29 cellular contexts compared by ENCODE assay signal in genomic region chr11:126891556-126892217, GRCh38.
A peak's percentile ranks its signal among the peaks of the same experiment; 100 is the strongest.
DNase-seq lines count a peak whose midpoint lies in the region; ATAC-seq, FAIRE-seq and TF ChIP-seq lines count a peak whose summit lies in the region.
"Had no signal": no experiment of that assay in that cellular context is flagged by ENCODE, and none has a peak within 500 bp of the region (broad histone marks: within the 10 kb centered on the region; RNA-seq: fewer than 3 reads in every experiment).

No MANE protein-coding gene starts in this region.

- H2BK15ac ChIP-seq in H9 (ENCODE audit: low read depth, low read length): no peak overlapping the region

- H2BK120ac ChIP-seq in H9 (ENCODE audit: low read depth, low read length, poor library complexity, severe bottlenecking): no peak overlapping the region

- H3K27me3 ChIP-seq in H9 (ENCODE audit: insufficient read depth, low read length) (no peaks in the 10 kb centered on the region), heart right ventricle (peaks cover 0 to 7% (median 0%) of the 10 kb centered on the region in 7 donors), skeletal muscle satellite cell (ENCODE audit: control insufficient read depth, insufficient read depth, low read length) (no peaks in the 10 kb centered on the region)
- H3K27me3 ChIP-seq: cardiac muscle cell had no signal

- H3K56ac ChIP-seq in H9 (ENCODE audit: insufficient read length, low read depth, low read length): no peak overlapping the region

- no peak overlapping the region for H3K18ac ChIP-seq in H9 (ENCODE audit: insufficient read length, low read depth, low read length)

- peak overlapping the region; percentile 61; the same call in 1 of the 2 replicates for H3K14ac ChIP-seq in H9 (ENCODE audit: insufficient read depth, low read length)

- no CpG with 5 or more reads among the region's 4 CpGs for WGBS in H9 (ENCODE audit: extremely low coverage, insufficient read length, low lambda C conversion rate)
- WGBS in heart right ventricle, 2 donors: 18 to 23% methylated on average over 4 of the region's 4 CpGs

- H3K27me3 Mint-ChIP-seq in H9 (ENCODE audit: low read depth): peaks cover 1% of the 10 kb centered on the region

- H3K9ac ChIP-seq in H9 (ENCODE audit: extremely low read depth, insufficient read length, low read length) (no peak overlapping the region), skeletal muscle satellite cell (ENCODE audit: low read depth, low read length) (no peak overlapping the region)

- H3K36me3 Mint-ChIP-seq in H9 (ENCODE audit: insufficient read depth in 1 of 3, low read depth in 3 of 3): peaks cover 0 to 6% (median 0%) of the 10 kb centered on the region in 3 experiments; a peak in 2 of 7 replicates
- H3K36me3 Mint-ChIP-seq: activated naive CD8-positive, alpha-beta T cell; IgD-negative memory B cell; stimulated activated effector memory CD8-positive, alpha-beta T cell treated with anti-CD3 and anti-CD28 coated beads, Interleukin-12 subunit alpha, Interleukin-12 subunit beta, amount 100 ng/mL, for 72 hours had no signal

- no peak for TF ChIP-seq CTCF in H9 (conservative IDR thresholded peaks at IDR 0.05)
- TF ChIP-seq CTCF in heart right ventricle (IDR thresholded peaks at IDR 0.05): no peak

- H3K9me3 ChIP-seq in H9 (ENCODE audit: control insufficient read depth, low read depth, low read length) (no peaks in the 10 kb centered on the region), heart right ventricle (peaks cover 0 to 14% (median 0%) of the 10 kb centered on the region in 11 donors), skeletal muscle satellite cell (replicated peaks; ENCODE audit: low read length) (peaks cover 14% of the 10 kb centered on the region)
- H3K9me3 ChIP-seq: prostate gland had no signal

- peak in 4 of 8 donors; percentile 26 to 59 (median 50) for ATAC-seq in heart right ventricle
- ATAC-seq: activated CD8-positive, alpha-beta T cell treated with anti-CD3 and anti-CD28 coated beads, Interleukin-2, amount 10 ng/mL, durations not matched to agents 7 days and 5 days; activated T-cell treated with anti-CD3 and anti-CD28 coated beads, Interleukin-2, amount 50 U/mL, for 4 hours; stimulated activated effector memory CD8-positive, alpha-beta T cell treated with anti-CD3 and anti-CD28 coated beads, Interleukin-12 subunit alpha, Interleukin-12 subunit beta, amount 100 ng/mL, for 72 hours had no signal

- POLR2A ChIA-PET in HEK293T (lab: Yijun Ruan, JAX): no interaction called here

- no peaks in the 10 kb centered on the region for H4K20me1 ChIP-seq in H9 (ENCODE audit: control insufficient read depth, insufficient read depth, insufficient read length)

- peaks cover 29 to 39% of the 10 kb centered on the region in 2 experiments for H3K4me1 Mint-ChIP-seq in H9
- H3K4me1 Mint-ChIP-seq: IgD-negative memory B cell; stimulated activated effector memory CD8-positive, alpha-beta T cell treated with anti-CD3 and anti-CD28 coated beads, Interleukin-12 subunit alpha, Interleukin-12 subunit beta, amount 100 ng/mL, for 72 hours had no signal

- no peak overlapping the region for H2AK5ac ChIP-seq in H9 (ENCODE audit: insufficient read length, low read length)

- no peak overlapping the region for H4K5ac ChIP-seq in H9 (ENCODE audit: insufficient read length, low read depth, low read length)

- CTCF ChIA-PET in HEK293T (lab: Yijun Ruan, JAX): no interaction called here

- no peak for FAIRE-seq in GM12892 (lab: Jason Lieb, UNC)
- FAIRE-seq: islet of Langerhans had no signal

- H3K79me2 ChIP-seq in H9 (ENCODE audit: insufficient read depth, low read length): no peaks in the 10 kb centered on the region
- H3K79me2 ChIP-seq: hepatocyte had no signal

- H4K8ac ChIP-seq in H9 (replicated peaks; ENCODE audit: insufficient read length, low read depth, low read length): no peak overlapping the region

- 0 out of 7 replicates have a peak overlapping the region, but pooled peaks of 1 of the 3 experiments have one; percentile 15 for H3K27ac Mint-ChIP-seq in H9
- H3K27ac Mint-ChIP-seq: activated CD8-positive, alpha-beta T cell treated with anti-CD3 and anti-CD28 coated beads, Interleukin-2, amount 10 ng/mL, durations not matched to agents 7 days and 5 days; activated naive CD8-positive, alpha-beta T cell; IgD-negative memory B cell; nephron progenitor cell; stimulated activated effector memory CD8-positive, alpha-beta T cell treated with anti-CD3 and anti-CD28 coated beads, Interleukin-12 subunit alpha, Interleukin-12 subunit beta, amount 100 ng/mL, for 72 hours; T-helper 1 cell treated with Interleukin-12 subunit alpha and Interleukin-12 subunit beta and Interleukin-4 antibody, amounts not matched to agents 30 μg/mL and 1 μg/mL, for 36 hours had no signal

- H3K27ac ChIP-seq in H9 (ENCODE audit: insufficient read length, low read depth, low read length) (no peak overlapping the region), angular gyrus (ENCODE audit: low read depth, low read length) (peak overlapping the region; percentile 27), heart right ventricle (no peak overlapping the region)
- H3K27ac ChIP-seq: C4-2B, cardiac muscle cell, esophagus muscularis mucosa, hepatocyte, prostate gland, WERI-Rb-1 had no signal

- TF ChIP-seq POLR2A in GM12892 (IDR thresholded peaks at IDR 0.05; ENCODE audit: low read depth, low read length): no peak

- H3K4me1 ChIP-seq in H9 (ENCODE audit: insufficient read depth, low read length) (no peaks in the 10 kb centered on the region; the same call in 1 of the 2 replicates), heart right ventricle (peaks cover 0 to 13% (median 5%) of the 10 kb centered on the region in 9 donors), skeletal muscle satellite cell (ENCODE audit: control insufficient read depth, insufficient read depth, low read length) (peaks cover 11% of the 10 kb centered on the region)
- H3K4me1 ChIP-seq: prostate gland had no signal

- no peak overlapping the region for H2BK20ac ChIP-seq in H9 (ENCODE audit: low read depth, low read length, poor library complexity, severe bottlenecking)

- H3K4me3 ChIP-seq in heart right ventricle (no peak overlapping the region), skeletal muscle satellite cell (ENCODE audit: low read length) (no peak overlapping the region)
- H3K4me3 ChIP-seq: cardiac muscle cell, esophagus muscularis mucosa, hepatocyte, prostate gland had no signal

- no peak overlapping the region for H2BK5ac ChIP-seq in H9 (ENCODE audit: insufficient read length, low read length)

- no peak overlapping the region for H3T11ph ChIP-seq in H9 (ENCODE audit: low read length)

- intact Hi-C loops in heart right ventricle (cut with DNase I): no loop called here

- no peak overlapping the region for H3K4me2 ChIP-seq in H9 (ENCODE audit: insufficient read depth, insufficient read length, low read length)
- H3K4me2 ChIP-seq in skeletal muscle satellite cell (ENCODE audit: low read length): peak overlapping the region; percentile 12
- H3K4me2 ChIP-seq: hepatocyte had no signal

- H3K4me3 Mint-ChIP-seq in H9: no peak overlapping the region
- H3K4me3 Mint-ChIP-seq: activated CD8-positive, alpha-beta T cell treated with anti-CD3 and anti-CD28 coated beads, Interleukin-2, amount 10 ng/mL, durations not matched to agents 7 days and 5 days; activated naive CD8-positive, alpha-beta T cell; activated T-cell treated with anti-CD3 and anti-CD28 coated beads, Interleukin-2, amount 50 U/mL, for 4 hours; IgD-negative memory B cell; nephron progenitor cell; stimulated activated effector memory CD8-positive, alpha-beta T cell treated with anti-CD3 and anti-CD28 coated beads, Interleukin-12 subunit alpha, Interleukin-12 subunit beta, amount 100 ng/mL, for 72 hours; T-helper 1 cell treated with Interleukin-12 subunit alpha and Interleukin-12 subunit beta and Interleukin-4 antibody, amounts not matched to agents 30 μg/mL and 1 μg/mL, for 36 hours had no signal

- H2AFZ ChIP-seq in H9 (ENCODE audit: low read length): no peak overlapping the region
- H2AFZ ChIP-seq: hepatocyte had no signal

- no peak overlapping the region for H2BK12ac ChIP-seq in H9 (ENCODE audit: insufficient read length, low read depth, low read length)

- no peaks in the 10 kb centered on the region for H3K23me2 ChIP-seq in H9 (ENCODE audit: insufficient read length, low read depth, low read length, poor library complexity, severe bottlenecking)

- H3K23ac ChIP-seq in H9 (ENCODE audit: insufficient read length, low read depth, low read length): no peak overlapping the region

- H4K91ac ChIP-seq in H9 (ENCODE audit: insufficient read length, low read depth, low read length): no peak overlapping the region

- no peak for DNase-seq in H9
- peak; percentile 9 to 18 for DNase-seq in heart right ventricle
- no peak for DNase-seq in foreskin melanocyte
- no peak for DNase-seq in GM12892 (ENCODE audit: insufficient read length)
- no peak for DNase-seq in MV-4-11 (lab: John Stamatoyannopoulos, UW)
- DNase-seq in HEK293T (ENCODE audit: extremely low spot score): no peak
- DNase-seq: activated CD8-positive, alpha-beta T cell treated with anti-CD3 and anti-CD28 coated beads, Interleukin-2, amount 10 ng/mL, durations not matched to agents 7 days and 5 days; activated T-cell treated with anti-CD3 and anti-CD28 coated beads, Interleukin-2, amount 50 U/mL, for 4 hours; DMS 273 treated with DMSO at 0.1 percent for 48 hours; GOT3; mesendoderm; NCI-H2081; NCI-H524 treated with DMSO at 0.1 percent for 48 hours; nephron progenitor cell; SHP77; stimulated activated CD4-positive, alpha-beta T cell treated with anti-CD3 and anti-CD28 coated beads, Interleukin-15, amount 100 ng/mL, for 24 hours; WERI-Rb-1 had no signal

- H3K36me3 ChIP-seq in heart right ventricle: no peaks in the 10 kb centered on the region
- H3K36me3 ChIP-seq in skeletal muscle satellite cell (ENCODE audit: insufficient read depth, low read length): no peaks in the 10 kb centered on the region
- H3K36me3 ChIP-seq: cardiac muscle cell, esophagus muscularis mucosa, prostate gland, WERI-Rb-1 had no signal

- no peaks in the 10 kb centered on the region for H3K79me1 ChIP-seq in H9 (ENCODE audit: insufficient read depth, low read depth, low read length, poor library complexity, severe bottlenecking)

- H3K4ac ChIP-seq in H9 (ENCODE audit: low read depth, low read length): no peak overlapping the region

- peaks cover 0 to 8% of the 10 kb centered on the region in 2 experiments; a peak in 4 of 5 replicates for H3K9me3 Mint-ChIP-seq in H9
- H3K9me3 Mint-ChIP-seq: T-helper 1 cell treated with Interleukin-12 subunit alpha and Interleukin-12 subunit beta and Interleukin-4 antibody, amounts not matched to agents 30 μg/mL and 1 μg/mL, for 36 hours had no signal

TF ChIP-seq in HEK293T, 16 proteins besides CTCF, POLR2A, EP300 and RAD21 (continues in another document):
- TF ChIP-seq ELF4 (IDR thresholded peaks at IDR 0.05) (no peak), BHLHE40 (IDR thresholded peaks at IDR 0.05; ENCODE audit: borderline replicate concordance) (no peak), ARNT (IDR thresholded peaks at IDR 0.05) (no peak), LEF1 (IDR thresholded peaks at IDR 0.05; ENCODE audit: borderline replicate concordance) (no peak), SP1 (IDR thresholded peaks at IDR 0.05) (no peak), NFRKB (IDR thresholded peaks at IDR 0.05) (no peak), FOXA1 (IDR thresholded peaks at IDR 0.05) (no peak), HDGF (IDR thresholded peaks at IDR 0.05; ENCODE audit: borderline replicate concordance) (no peak), FOXM1 (IDR thresholded peaks at IDR 0.05; ENCODE audit: borderline replicate concordance) (no peak)

Comparison
In these comparisons a context has a peak if more than half of its experiments do, and no peak if none do; other contexts are left out.
1. DNase-seq: peak in heart right ventricle (2 of 2); none in H9 (single experiment), foreskin melanocyte (single experiment), GM12892 (single experiment), MV-4-11 (single experiment) and HEK293T (single experiment).